ENCODE assay signal across 35 cellular contexts in genomic region chr17:11701906-11702305, GRCh38.
"Had no signal": no experiment of that assay in that cellular context is flagged by ENCODE, and none has a peak within 500 bp of the region (broad histone marks: within the 10 kb centered on the region; RNA-seq: fewer than 3 reads in every experiment).

No MANE protein-coding gene starts in this region.

- H3K27ac ChIP-seq: adrenal gland, ascending aorta, body of pancreas, brain microvascular endothelial cell, breast epithelium, cardiac muscle cell had no signal

- H3K4me3 ChIP-seq: adrenal gland, ascending aorta, body of pancreas, breast epithelium, cardiac muscle cell had no signal

- DNase-seq: activated effector memory CD4-positive, alpha-beta T cell treated with anti-CD3 and anti-CD28 coated beads, Interleukin-2, amount 50 U/mL, for 16 hours; activated effector memory CD4-positive, alpha-beta T cell treated with Interleukin-2 at 50 U/mL for 16 hours; activated gamma-delta T cell; activated gamma-delta T cell treated with Interleukin-2 at 50 U/mL for 16 hours; activated naive CD4-positive, alpha-beta T cell; activated naive CD4-positive, alpha-beta T cell treated with anti-CD3 and anti-CD28 coated beads for 36 hours; activated naive CD4-positive, alpha-beta T cell treated with anti-CD3 and anti-CD28 coated beads, Interleukin-2, amount 10 ng/mL, durations not matched to agents 7 days and 5 days; activated naive CD4-positive, alpha-beta T cell treated with anti-CD3 and anti-CD28 coated beads, Interleukin-2, amount 50 U/mL, for 16 hours; activated naive CD4-positive, alpha-beta T cell treated with Interleukin-2 at 50 U/mL for 16 hours; activated naive CD8-positive, alpha-beta T cell treated with anti-CD3 and anti-CD28 coated beads for 36 hours; activated naive CD8-positive, alpha-beta T cell treated with anti-CD3 and anti-CD28 coated beads, Interleukin-2, amount 10 ng/mL, durations not matched to agents 7 days and 5 days; activated naive CD8-positive, alpha-beta T cell treated with anti-CD3 and anti-CD28 coated beads, Interleukin-2, amount 50 U/mL, for 24 hours; activated T-cell treated with anti-CD3 and anti-CD28 coated beads for 4 hours; activated T-cell treated with anti-CD3 and anti-CD28 coated beads, Interleukin-2, amount 50 U/mL, for 1 hour; activated T-cell treated with anti-CD3 and anti-CD28 coated beads, Interleukin-2, amount 50 U/mL, for 24 hours; activated T-cell treated with anti-CD3 and anti-CD28 coated beads, Interleukin-2, amount 50 U/mL, for 4 hours; activated T-cell treated with anti-CD3 and anti-CD28 coated beads, Interleukin-2, amount 50 U/mL, for 48 hours; activated T-cell treated with anti-CD3 and anti-CD28 coated beads, Interleukin-2, amount 50 U/mL, for 72 hours; adrenal gland; amniotic stem cell; amygdala; anterior cingulate cortex; aorta; body of pancreas; brain microvascular endothelial cell; caudate nucleus; central memory CD4-positive, alpha-beta T cell; cerebellar nuclear complex had no signal

- H3K27me3 ChIP-seq: adrenal gland, ascending aorta, body of pancreas, brain microvascular endothelial cell, breast epithelium, cardiac muscle cell had no signal

- H3K4me1 ChIP-seq: adrenal gland, ascending aorta, body of pancreas, breast epithelium had no signal

- ATAC-seq: activated naive CD4-positive, alpha-beta T cell treated with anti-CD3 and anti-CD28 coated beads, Interleukin-2, amount 50 U/mL, for 72 hours; activated naive CD8-positive, alpha-beta T cell treated with anti-CD3 and anti-CD28 coated beads, Interleukin-2, amount 50 U/mL, for 24 hours; activated T-cell treated with anti-CD3 and anti-CD28 coated beads, Interleukin-2, amount 50 U/mL, for 4 hours; activated T-cell treated with anti-CD3 and anti-CD28 coated beads, Interleukin-2, amount 50 U/mL, for 72 hours; activated T-helper 17 cell treated with anti-CD3 and anti-CD28 coated beads, Interleukin-2, amount 50 U/mL, for 72 hours; body of pancreas had no signal

- H3K36me3 ChIP-seq: adrenal gland, ascending aorta, brain microvascular endothelial cell, breast epithelium, cardiac muscle cell had no signal

- FAIRE-seq: astrocyte, bronchial epithelial cell had no signal

- H3K9me3 ChIP-seq: adrenal gland, ascending aorta, body of pancreas, breast epithelium had no signal
